13 cellular contexts compared by ENCODE assay signal in the genomic region with DNA sequence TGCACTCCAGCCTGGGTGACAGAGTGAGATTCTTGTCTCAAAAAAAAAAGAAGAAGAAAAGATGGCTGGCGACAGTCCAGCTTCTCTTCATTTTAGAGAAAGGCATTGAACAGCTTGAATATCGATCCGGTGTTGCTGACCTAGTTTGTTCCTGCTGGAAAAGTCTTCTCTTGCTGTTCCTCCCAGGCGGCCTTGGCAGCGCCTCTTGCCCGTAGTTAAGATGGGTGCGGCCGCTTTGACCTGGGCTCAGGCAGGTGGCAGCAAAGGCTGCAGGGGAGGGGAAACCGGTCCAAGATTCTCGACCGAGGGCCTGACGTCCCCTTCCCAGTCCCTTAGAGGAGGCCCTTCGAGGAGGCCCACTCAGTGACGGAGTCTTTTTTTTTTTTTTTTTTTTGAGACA. TPM values are rescaled to one million over a fixed set of nuclear protein-coding genes. Genes with fewer than 3 reads are reported as not detected.
A peak's percentile ranks its signal among the peaks of the same experiment; 100 is the strongest.
DNase-seq lines count a peak whose midpoint lies in the region; FAIRE-seq and TF ChIP-seq lines count a peak whose summit lies in the region.
"Had no signal": no experiment of that assay in that cellular context is flagged by ENCODE, and none has a peak within 500 bp of the region (broad histone marks: within the 10 kb centered on the region; RNA-seq: fewer than 3 reads in every experiment).

No MANE protein-coding gene starts in this region.

- H3K36me3 Mint-ChIP-seq in T-helper 2 cell treated with Interferon-gamma antibody and Interleukin-4, amounts not matched to agents 5 μg/mL and 100 μg/mL, for 36 hours (ENCODE audit: low read depth): no peaks in the 10 kb centered on the region

- H3K4me3 ChIP-seq in PC-9 (no peak overlapping the region; the same call in 1 of the 2 replicates), esophagus squamous epithelium (peak overlapping the region in 3 of 4 donors; percentile 45 to 61 (median 53)), small intestine (ENCODE audit: low read depth in 1 of 2, low read length in 2 of 2) (peak overlapping the region in 1 of 2 donors; percentile 2), coronary artery (no peak overlapping the region)

- no peaks in the 10 kb centered on the region for H3K9me3 Mint-ChIP-seq in T-helper 2 cell treated with Interferon-gamma antibody and Interleukin-4, amounts not matched to agents 5 μg/mL and 100 μg/mL, for 36 hours

- H3K4me3 Mint-ChIP-seq in T-helper 2 cell treated with Interferon-gamma antibody and Interleukin-4, amounts not matched to agents 5 μg/mL and 100 μg/mL, for 36 hours: peak overlapping the region; percentile 83

- H3K27me3 Mint-ChIP-seq in T-helper 2 cell treated with Interferon-gamma antibody and Interleukin-4, amounts not matched to agents 5 μg/mL and 100 μg/mL, for 36 hours (ENCODE audit: low read depth): no peaks in the 10 kb centered on the region

- peaks cover 27% of the 10 kb centered on the region for H3K4me1 Mint-ChIP-seq in T-helper 2 cell treated with Interferon-gamma antibody and Interleukin-4, amounts not matched to agents 5 μg/mL and 100 μg/mL, for 36 hours (ENCODE audit: low read depth)

- BruUV-seq in PC-9 (replicated peaks; lab: Mats Ljungman, UMichigan): no TSS peak

- H3K27ac Mint-ChIP-seq in T-helper 2 cell treated with Interferon-gamma antibody and Interleukin-4, amounts not matched to agents 5 μg/mL and 100 μg/mL, for 36 hours: peak overlapping the region; percentile 82

- H3K9me3 ChIP-seq in PC-9 (ENCODE audit: insufficient read depth, low read depth) (no peaks in the 10 kb centered on the region), esophagus squamous epithelium (no peaks in the 10 kb centered on the region), small intestine (ENCODE audit: control insufficient read depth, low read depth) (no peaks in the 10 kb centered on the region)

- H3K9me2 ChIP-seq in PC-9 (ENCODE audit: insufficient read depth): no peaks in the 10 kb centered on the region

- H3K27ac ChIP-seq in PC-9 (no peak overlapping the region), esophagus squamous epithelium (peak overlapping the region in 3 of 4 donors; percentile 34 to 75 (median 67)), small intestine (ENCODE audit: low read depth in 1 of 2, low read length in 1 of 2) (peak overlapping the region in 1 of 2 donors; percentile 71), coronary artery (no peak overlapping the region)

- no peak for TF ChIP-seq CTCF in PC-9 (conservative IDR thresholded peaks at IDR 0.05)
- TF ChIP-seq CTCF in esophagus squamous epithelium (IDR thresholded peaks at IDR 0.05): no peak
- no peak for TF ChIP-seq CTCF in coronary artery (IDR thresholded peaks at IDR 0.05)

- intact Hi-C loops in PC-9 (cut with micrococcal nuclease; ENCODE audit: unreplicated experiment) (no loop called here), esophagus squamous epithelium (cut with DNase I) (no loop called here)

- no peaks in the 10 kb centered on the region for H4K20me1 ChIP-seq in PC-9 (ENCODE audit: insufficient read depth)

- no peak for TF ChIP-seq POLR2A in esophagus squamous epithelium (IDR thresholded peaks at IDR 0.05)

- peak overlapping the region; percentile 75; the same call in 1 of the 2 replicates for H3K4me2 ChIP-seq in PC-9

- H3F3A ChIP-seq in PC-9 (ENCODE audit: insufficient read depth, low read depth): peaks cover 16% of the 10 kb centered on the region; the same call in 1 of the 2 replicates

- WGBS in esophagus squamous epithelium, 2 donors: 91 to 95% methylated on average over 10 to 14 of the region's 14 CpGs
- 31 to 90% (median 43%) methylated on average over 14 of the region's 14 CpGs for WGBS in small intestine, 3 donors

- CTCF ChIA-PET in PC-9 (lab: Charles Lee): interaction anchor here (1.2 kb wide), 1 partner anchor 132 kb away, joined by 5 read pairs; the partner anchor contains the start of gene DCTPP1

- POLR2A ChIA-PET in PC-9 (lab: Charles Lee; ENCODE audit: unreplicated experiment): no interaction called here

- no peaks in the 10 kb centered on the region for H3K27me3 ChIP-seq in PC-9 (ENCODE audit: insufficient read depth, low read depth)
- H3K27me3 ChIP-seq in esophagus squamous epithelium: no peaks in the 10 kb centered on the region
- no peaks in the 10 kb centered on the region for H3K27me3 ChIP-seq in small intestine (ENCODE audit: control insufficient read depth in 2 of 2, insufficient read depth in 2 of 2, low read length in 2 of 2)

- no peak for DNase-seq in T-helper 2 cell treated with Interferon-gamma antibody and Interleukin-4, amounts not matched to agents 5 μg/mL and 100 μg/mL, for 36 hours (ENCODE audit: low spot score)
- no peak for DNase-seq in T-helper 2 cell
- no peak for DNase-seq in PC-9
- no peak for DNase-seq in esophagus squamous epithelium (lab: John Stamatoyannopoulos, UW)
- peak; percentile 81 for DNase-seq in small intestine
- no peak for DNase-seq in HCEC 1CT
- DNase-seq in stimulated activated CD4-positive, alpha-beta T cell treated with anti-CD3 and anti-CD28 coated beads, Interleukin-2, amount 100 ng/mL, for 48 hours: no peak
- no peak for DNase-seq in coronary artery (ENCODE audit: low spot score)
- DNase-seq: cerebellar nuclear complex, KG1, NCI-H187 treated with DMSO at 0.1 percent for 48 hours, T1000 had no signal

- peaks cover 15% of the 10 kb centered on the region for H3K4me1 ChIP-seq in PC-9 (replicated peaks; ENCODE audit: insufficient read depth)
- peaks cover 9 to 30% (median 12%) of the 10 kb centered on the region in 3 donors for H3K4me1 ChIP-seq in esophagus squamous epithelium
- H3K4me1 ChIP-seq in small intestine (ENCODE audit: control insufficient read depth in 2 of 2, insufficient read depth in 1 of 2, low read depth in 1 of 2, low read length in 1 of 2): peaks cover 2 to 4% of the 10 kb centered on the region in 2 donors

- H3K36me3 ChIP-seq in PC-9 (ENCODE audit: low read depth) (no peaks in the 10 kb centered on the region), esophagus squamous epithelium (no peaks in the 10 kb centered on the region), small intestine (ENCODE audit: control insufficient read depth in 2 of 2, insufficient read depth in 2 of 2, low read length in 2 of 2) (no peaks in the 10 kb centered on the region)

- FAIRE-seq in small intestine (lab: Jason Lieb, UNC): no peak
- FAIRE-seq: G401.6 had no signal

- peak overlapping the region; percentile 76; the same call in 1 of the 2 replicates for H2AFZ ChIP-seq in PC-9

- H3K79me2 ChIP-seq in PC-9 (ENCODE audit: low read depth): peaks cover 8% of the 10 kb centered on the region

RNA-seq across cellular contexts. Expression of gene ZNF764, which starts 3.8 kb away (rescaled TPM):
- total RNA-seq in PC-9 (2021): 12.3 and 12.4 TPM in 2 replicates
- total RNA-seq in esophagus squamous epithelium: 1 to 10 TPM; 4.7 to 8.3 (median 7.2) TPM
- polyA plus RNA-seq in small intestine: 1 to 10 TPM; 5.4 to 6.3 (median 6.0) TPM

RNA-seq across cellular contexts. Expression of gene ZNF688, which starts 9.5 kb away (rescaled TPM):
- total RNA-seq in PC-9 (2021): 13.1 and 25.7 TPM in 2 replicates
- total RNA-seq in esophagus squamous epithelium: 10 to 100 TPM in 2 of 4 donors, 1 to 10 TPM in 2; 5.4 to 15.3 (median 10.2) TPM
- polyA plus RNA-seq in small intestine: 10 to 100 TPM; 16.3 to 46.7 (median 32.4) TPM

RNA-seq across cellular contexts. Expression of gene ZNF785, which starts 23.5 kb away (rescaled TPM):
- 30.9 and 39.8 TPM in 2 replicates for total RNA-seq in PC-9 (2021)
- 10 to 100 TPM in 1 of 4 donors, 1 to 10 TPM in 3; 2.7 to 10.9 (median 5.6) TPM for total RNA-seq in esophagus squamous epithelium
- polyA plus RNA-seq in small intestine: 1 to 10 TPM; 1.9 to 6.0 (median 2.2) TPM

RNA-seq across cellular contexts. Expression of gene ZNF747, which starts 27.4 kb away (rescaled TPM):
- total RNA-seq in PC-9 (2021): 14.5 and 17.9 TPM in 2 replicates
- total RNA-seq in esophagus squamous epithelium: 10 to 100 TPM in 1 of 4 donors, 1 to 10 TPM in 3; 7.2 to 12.4 (median 8.3) TPM
- 1 to 10 TPM; 7.6 to 9.8 (median 7.8) TPM for polyA plus RNA-seq in small intestine

RNA-seq across cellular contexts. Expression of gene ZNF768, which starts 35.7 kb away (rescaled TPM):
- total RNA-seq in PC-9 (2021) (64.2 and 68.4 TPM in 2 replicates), esophagus squamous epithelium (10 to 100 TPM; 13.6 to 24.5 (median 20.6) TPM)
- polyA plus RNA-seq in small intestine: 10 to 100 TPM; 42.7 to 71.6 (median 48.9) TPM

Comparison
In these comparisons a context has a peak if more than half of its experiments do, and no peak if none do; other contexts are left out.
1. H3K27ac ChIP-seq: peak in esophagus squamous epithelium (3 of 4); none in PC-9 (single experiment) and coronary artery (0 of 2).
2. H3K4me3 ChIP-seq: peak in esophagus squamous epithelium (3 of 4); none in PC-9 (single experiment) and coronary artery (single experiment).